ENCODE assay signal across 10 cellular contexts in genomic region chr9:130732131-130732530, GRCh38. TPM values are rescaled to one million over a fixed set of nuclear protein-coding genes. Genes with fewer than 3 reads are reported as not detected.
DNase-seq lines count a peak whose midpoint lies in the region; ATAC-seq, FAIRE-seq and TF ChIP-seq lines count a peak whose summit lies in the region.
"Had no signal": no experiment of that assay in that cellular context is flagged by ENCODE, and none has a peak within 500 bp of the region (broad histone marks: within the 10 kb centered on the region; RNA-seq: fewer than 3 reads in every experiment).

No MANE protein-coding gene starts in this region.

- no peaks in the 10 kb centered on the region for H3F3A ChIP-seq in neural progenitor cell (ENCODE audit: low read depth)

- POLR2A ChIA-PET in GM12878 (lab: Charles Lee): interaction anchor here (0.6 kb wide), 1 partner anchor 134 kb away, joined by 5 read pairs; no protein-coding TSS in a partner anchor

- H3K4me2 ChIP-seq in GM12878 (ENCODE audit: control insufficient read depth, insufficient read depth) (no peak overlapping the region), neural progenitor cell (no peak overlapping the region)
- H3K4me2 ChIP-seq: KMS-11 had no signal

- no peak overlapping the region for H3K27ac Mint-ChIP-seq in neural progenitor cell
- H3K27ac Mint-ChIP-seq: activated CD4-positive, alpha-beta T cell treated with anti-CD3 and anti-CD28 coated beads, Interleukin-2, amount 10 ng/mL, durations not matched to agents 7 days and 5 days; activated naive CD8-positive, alpha-beta T cell treated with anti-CD3 and anti-CD28 coated beads, Interleukin-2, amount 10 ng/mL, durations not matched to agents 7 days and 5 days had no signal

- H4K20me1 ChIP-seq in GM12878 (ENCODE audit: control insufficient read depth, insufficient read depth) (no peaks in the 10 kb centered on the region), neural progenitor cell (ENCODE audit: low read depth) (peaks cover 6% of the 10 kb centered on the region)

- SMC1A ChIA-PET in GM12878 (lab: Charles Lee; ENCODE audit: uncharacterized antibody, unreplicated experiment): interaction anchor here (0.8 to 1.9 kb wide), 5 partner anchors 9 to 573 kb away, joined by 3 to 10 read pairs (median 4); no protein-coding TSS in a partner anchor

- H3K9me3 Mint-ChIP-seq in neural progenitor cell: peaks cover 7% of the 10 kb centered on the region
- H3K9me3 Mint-ChIP-seq: activated CD4-positive, alpha-beta T cell treated with anti-CD3 and anti-CD28 coated beads, Interleukin-2, amount 10 ng/mL, durations not matched to agents 7 days and 5 days; activated naive CD8-positive, alpha-beta T cell treated with anti-CD3 and anti-CD28 coated beads, Interleukin-2, amount 10 ng/mL, durations not matched to agents 7 days and 5 days had no signal

- no peaks in the 10 kb centered on the region for H3K9me3 ChIP-seq in GM12878 (replicated peaks; ENCODE audit: control insufficient read depth, insufficient read depth, low read length)
- no peaks in the 10 kb centered on the region for H3K9me3 ChIP-seq in neural progenitor cell (ENCODE audit: low read depth)

- no peak overlapping the region for H3K9ac ChIP-seq in GM12878 (ENCODE audit: control insufficient read depth, insufficient read depth, low read length)
- H3K9ac ChIP-seq in neural progenitor cell: no peak overlapping the region
- H3K9ac ChIP-seq: KMS-11 had no signal

- TF ChIP-seq EP300 in GM12878 (IDR thresholded peaks at IDR 0.05; ENCODE audit: borderline replicate concordance in 1 of 2, control insufficient read depth in 1 of 2, low read depth in 2 of 2, low read length in 2 of 2): no peak

- no TSS peak for BruUV-seq in GM12878 (replicated peaks; lab: Mats Ljungman, UMichigan)

- H3K36me3 ChIP-seq in GM12878 (ENCODE audit: control insufficient read depth in 2 of 2, insufficient read depth in 2 of 2, low read length in 1 of 2) (no peaks in the 10 kb centered on the region; a peak in 1 of 4 replicates), neural progenitor cell (no peaks in the 10 kb centered on the region)

- H3K4me1 ChIP-seq in GM12878 (ENCODE audit: control insufficient read depth, insufficient read depth, low read length) (no peaks in the 10 kb centered on the region), neural progenitor cell (peaks cover 4% of the 10 kb centered on the region)

- no peak overlapping the region for H3K4me3 Mint-ChIP-seq in neural progenitor cell
- H3K4me3 Mint-ChIP-seq: activated CD4-positive, alpha-beta T cell treated with anti-CD3 and anti-CD28 coated beads, Interleukin-2, amount 10 ng/mL, durations not matched to agents 7 days and 5 days; activated naive CD8-positive, alpha-beta T cell treated with anti-CD3 and anti-CD28 coated beads, Interleukin-2, amount 10 ng/mL, durations not matched to agents 7 days and 5 days had no signal

- CTCF ChIA-PET in GM12878 (lab: Yijun Ruan, JAX): interaction anchor here (0.8 to 2.6 kb wide), 7 partner anchors 17 to 233 kb away, joined by 3 to 12 read pairs (median 4); no protein-coding TSS in a partner anchor

- peak; percentile 9; the same call in 1 of the 3 replicates for TF ChIP-seq CTCF in GM12872 (IDR thresholded peaks at IDR 0.05; ENCODE audit: insufficient read depth, low read depth, low read length)
- no peak for TF ChIP-seq CTCF in GM12878 (IDR thresholded peaks at IDR 0.05 in 2 of 3, conservative IDR thresholded peaks at IDR 0.05 in 1 of 3; ENCODE audit: control insufficient read depth in 2 of 3, extremely low read depth in 1 of 3, insufficient read depth in 1 of 3, low read depth in 3 of 3, low read length in 3 of 3)
- peak; percentile 23 for TF ChIP-seq CTCF in neural progenitor cell (IDR thresholded peaks at IDR 0.05)

- RAD21 ChIA-PET in GM12878 (lab: Charles Lee; ENCODE audit: unreplicated experiment): no interaction called here

- H3K79me2 ChIP-seq in GM12878 (ENCODE audit: control insufficient read depth, insufficient read depth, low read length): no peaks in the 10 kb centered on the region; the same call in 1 of the 2 replicates
- peaks cover 64% of the 10 kb centered on the region for H3K79me2 ChIP-seq in neural progenitor cell (ENCODE audit: low read depth)

- H3K27me3 ChIP-seq in GM12878 (replicated peaks in 1 of 2; ENCODE audit: control insufficient read depth in 2 of 2, insufficient read depth in 2 of 2, low read length in 1 of 2) (no peaks in the 10 kb centered on the region), neural progenitor cell (no peaks in the 10 kb centered on the region)

- WGBS in GM12878 (ENCODE audit: insufficient coverage, insufficient replicate concordance, low lambda C conversion rate, missing lambda C conversion rate): 94% methylated on average over 2 of the region's 2 CpGs

- TF ChIP-seq POLR2A in GM12878 (IDR thresholded peaks at IDR 0.05; ENCODE audit: low read depth, low read length): no peak

- peaks cover 8% of the 10 kb centered on the region for H3K36me3 Mint-ChIP-seq in neural progenitor cell

- H2AFZ ChIP-seq in GM12878 (ENCODE audit: control insufficient read depth, low read depth, low read length) (no peak overlapping the region), neural progenitor cell (replicated peaks) (no peak overlapping the region)

- in situ Hi-C loops in GM12878 (cut with MboI): no loop called here

- H3K27me3 Mint-ChIP-seq in neural progenitor cell (ENCODE audit: insufficient read depth, low read depth): no peaks in the 10 kb centered on the region
- H3K27me3 Mint-ChIP-seq: activated CD4-positive, alpha-beta T cell treated with anti-CD3 and anti-CD28 coated beads, Interleukin-2, amount 10 ng/mL, durations not matched to agents 7 days and 5 days; activated naive CD8-positive, alpha-beta T cell treated with anti-CD3 and anti-CD28 coated beads, Interleukin-2, amount 10 ng/mL, durations not matched to agents 7 days and 5 days had no signal

- TF ChIP-seq RAD21 in GM12878 (IDR thresholded peaks at IDR 0.05; ENCODE audit: insufficient read depth, low read depth, low read length): no peak

- H3K4me1 Mint-ChIP-seq in neural progenitor cell: peaks cover 3% of the 10 kb centered on the region

- H3K4me3 ChIP-seq in GM12878 (no peak overlapping the region), neural progenitor cell (no peak overlapping the region)

- ATAC-seq in GM12878 (0 out of 3 replicates have a peak, but pooled peaks have one; percentile 21), GM18520 (IDR thresholded peaks at IDR 0.05; ENCODE audit: unreplicated experiment) (no peak)

- no peak overlapping the region for H3K27ac ChIP-seq in GM12878 (ENCODE audit: control insufficient read depth, insufficient read depth)
- no peak overlapping the region for H3K27ac ChIP-seq in neural progenitor cell
- H3K27ac ChIP-seq: KMS-11 had no signal

- peak; percentile 86 for DNase-seq in NCI-H2029 (lab: John Stamatoyannopoulos, UW)
- DNase-seq in GM12878 (ENCODE audit: low read depth, low spot score): no peak
- DNase-seq in neural progenitor cell (ENCODE audit: low spot score): no peak
- DNase-seq in activated gamma-delta T cell treated with Interleukin-2 at 50 U/mL for 16 hours: no peak
- DNase-seq in CD1c-positive myeloid dendritic cell (ENCODE audit: extremely low spot score): no peak
- DNase-seq: activated CD4-positive, alpha-beta T cell treated with anti-CD3 and anti-CD28 coated beads, Interleukin-2, amount 10 ng/mL, durations not matched to agents 7 days and 5 days; activated naive CD8-positive, alpha-beta T cell treated with anti-CD3 and anti-CD28 coated beads, Interleukin-2, amount 10 ng/mL, durations not matched to agents 7 days and 5 days had no signal

- intact Hi-C loops in GM12878 (cut with micrococcal nuclease; ENCODE audit: unreplicated experiment): no loop called here

- FAIRE-seq in GM12878 (lab: Jason Lieb, UNC): no peak

TF ChIP-seq in GM12878, 131 proteins besides CTCF, POLR2A, EP300 and RAD21 (continues in another document):
- TF ChIP-seq NFIC (IDR thresholded peaks at IDR 0.05; ENCODE audit: low read depth, low read length) (no peak), RELB (IDR thresholded peaks at IDR 0.05; ENCODE audit: low read depth) (no peak)

RNA-seq across cellular contexts. Expression of gene EXOSC2, which starts 38.6 kb away (rescaled TPM):
- total RNA-seq in GM12878 (2013; cell fraction: nucleolus; rRNA removed): 67.3 and 73.2 TPM in 2 replicates
- total RNA-seq in GM12878 (2014; rRNA removed) (39.3 and 42.9 TPM in 2 replicates), GM12878 (2014; rRNA removed; fragmentation: Illumina TruSeq; extraction: Trizol) (51.7 and 55.0 TPM in 2 replicates), GM12878 (2021) (45.6 and 53.2 TPM in 2 replicates), neural progenitor cell (ENCODE audit: low replicate concordance) (59.1 and 75.5 TPM in 2 replicates)
- polyA plus RNA-seq in GM12878 (2011; ENCODE audit: low read depth): 26.7 TPM
- polyA plus RNA-seq in GM12878 (2011; rRNA removed) (47.3 and 54.1 TPM in 2 replicates), GM12878 (2014; fragmentation: Illumina TruSeq; extraction: Trizol) (52.0 and 64.1 TPM in 2 replicates), GM12878 (2014; fragmentation: Nextera tagmentation; extraction: Ambion mirVana) (10 to 100 TPM; 26.3 to 48.8 TPM), GM12878 (2014; rRNA removed) (41.6 and 42.6 TPM in 2 replicates), GM12878 (2016; fragmentation: Nextera tagmentation; extraction: Ambion mirVana) (10 to 100 TPM; 46.6 to 51.7 TPM)
- 40.4 and 42.3 TPM in 2 replicates for polyA plus RNA-seq in GM12878 (2011; cell fraction: cytosol; rRNA removed)
- polyA plus RNA-seq in GM12878 (2011; cell fraction: nucleus; rRNA removed): 37.6 and 43.1 TPM in 2 replicates
- 23.0 and 23.9 TPM in 2 replicates for polyA plus RNA-seq in GM12878 (2012)
- polyA minus RNA-seq in GM12878 (2011; rRNA and poly(A)+ RNA removed): 56.5 and 59.0 TPM in 2 replicates
- 11.1 and 20.9 TPM in 2 replicates for polyA minus RNA-seq in GM12878 (2011; cell fraction: cytosol; rRNA and poly(A)+ RNA removed)
- polyA minus RNA-seq in GM12878 (2011; cell fraction: nucleus; rRNA and poly(A)+ RNA removed): 17.5 and 31.8 TPM in 2 replicates

Comparison
In these comparisons a context has a peak if more than half of its experiments do, and no peak if none do; other contexts are left out.
1. CTCF ChIP-seq: peak in GM12872 (single experiment) and neural progenitor cell (single experiment); none in GM12878 (0 of 3).